1 cellular context compared by ENCODE assay signal in genomic region chr9:109098221-109098959, GRCh38.
TF ChIP-seq lines count a peak whose summit lies in the region.

No MANE protein-coding gene starts in this region.

TF ChIP-seq in SK-N-SH, 30 proteins besides CTCF, POLR2A, EP300 and RAD21 (continued from another document):
- TF ChIP-seq REST (IDR thresholded peaks at IDR 0.05; ENCODE audit: low read depth, low read length) (no peak), ELF1 (IDR thresholded peaks at IDR 0.05) (no peak), FOSL2 (IDR thresholded peaks at IDR 0.05; ENCODE audit: borderline replicate concordance, low read depth) (peak; percentile 3; the same call in 1 of the 2 replicates), RFX5 (IDR thresholded peaks at IDR 0.05; ENCODE audit: low read length) (peak; percentile 34; the same call in 1 of the 2 replicates), TEAD4 (IDR thresholded peaks at IDR 0.05; ENCODE audit: borderline replicate concordance, insufficient read depth) (peak; percentile 76), ZBTB33 (IDR thresholded peaks at IDR 0.05; ENCODE audit: borderline replicate concordance, low read depth) (0 out of 2 replicates have a peak, but pooled peaks have one; percentile 30), TAF1 (IDR thresholded peaks at IDR 0.05; ENCODE audit: borderline replicate concordance, low read depth, low read length) (no peak), SMC3 (IDR thresholded peaks at IDR 0.05; ENCODE audit: low read depth, low read length) (peak; percentile 37), USF2 (IDR thresholded peaks at IDR 0.05; ENCODE audit: borderline replicate concordance, low read depth, low read length) (no peak), RXRA (IDR thresholded peaks at IDR 0.05; ENCODE audit: borderline replicate concordance, low read depth) (peak; percentile 36; the same call in 1 of the 2 replicates), SIN3A (IDR thresholded peaks at IDR 0.05; ENCODE audit: borderline replicate concordance, low read depth, low read length) (no peak), NFIC (IDR thresholded peaks at IDR 0.05; ENCODE audit: borderline replicate concordance) (peak; percentile 97), GATA2 (CRISPR knock-in tag; IDR thresholded peaks at IDR 0.05) (no peak), TCF12 (IDR thresholded peaks at IDR 0.05) (peak; percentile 87), FOXM1 (IDR thresholded peaks at IDR 0.05; ENCODE audit: low read depth) (0 out of 2 replicates have a peak, but pooled peaks have one; percentile 55), CHD2 (IDR thresholded peaks at IDR 0.05; ENCODE audit: low read length, partially characterized antibody) (no peak), RCOR1 (IDR thresholded peaks at IDR 0.05; ENCODE audit: low read length) (no peak), USF1 (IDR thresholded peaks at IDR 0.05; ENCODE audit: borderline replicate concordance, low read depth) (no peak), MXI1 (IDR thresholded peaks at IDR 0.05; ENCODE audit: low read depth, low read length) (no peak), EZH2phosphoT487 (IDR thresholded peaks at IDR 0.05; ENCODE audit: borderline replicate concordance, low read depth) (no peak), FOXJ3 (CRISPR knock-in tag; IDR thresholded peaks at IDR 0.05) (no peak)
